In genomic region chr6:49556429-49556837, GRCh38 we compare ENCODE assay signal across 1 cellular context.
TF ChIP-seq lines count a peak whose summit lies in the region.

No MANE protein-coding gene starts in this region.

TF ChIP-seq in K562, 482 proteins besides CTCF, POLR2A, EP300 and RAD21 (continued from another document and continues in another):
- TF ChIP-seq PRDM10 (IDR thresholded peaks at IDR 0.05; ENCODE audit: partially characterized antibody): no peak
- no peak for TF ChIP-seq SRSF1 (IDR thresholded peaks at IDR 0.05; ENCODE audit: low read depth, low read length)
- TF ChIP-seq HBP1 (CRISPR knock-in tag; IDR thresholded peaks at IDR 0.05): no peak
- no peak for TF ChIP-seq KLF16 (IDR thresholded peaks at IDR 0.05)
- TF ChIP-seq NR0B1 (IDR thresholded peaks at IDR 0.05; ENCODE audit: partially characterized antibody): no peak
- TF ChIP-seq ZNF263 (CRISPR knock-in tag; IDR thresholded peaks at IDR 0.05; ENCODE audit: borderline replicate concordance): no peak
- TF ChIP-seq ZNF445 (CRISPR knock-in tag; IDR thresholded peaks at IDR 0.05; ENCODE audit: low read depth): no peak
- no peak for TF ChIP-seq PCBP2 (IDR thresholded peaks at IDR 0.05; ENCODE audit: low read depth, low read length, poor library complexity, severe bottlenecking)
- TF ChIP-seq ZNF384 (IDR thresholded peaks at IDR 0.05; ENCODE audit: low read depth, low read length): peak; percentile 72
- peak in 1 of 2 experiments; percentile 82; a peak in 2 of 4 replicates for TF ChIP-seq HDAC1 (IDR thresholded peaks at IDR 0.05)
- TF ChIP-seq ZNF316 (IDR thresholded peaks at IDR 0.05): 0 out of 2 replicates have a peak, but pooled peaks have one; percentile 17
- no peak for TF ChIP-seq CCAR2 (IDR thresholded peaks at IDR 0.05; ENCODE audit: low read depth, low read length)
- TF ChIP-seq ZNF395 (CRISPR knock-in tag; IDR thresholded peaks at IDR 0.05): no peak
- no peak for TF ChIP-seq TAF15 (IDR thresholded peaks at IDR 0.05; ENCODE audit: low read depth, low read length)
- TF ChIP-seq U2AF1 (optimal IDR thresholded peaks at IDR 0.05; ENCODE audit: low read depth, low read length): no peak
- no peak for TF ChIP-seq MEF2D (tag; conservative IDR thresholded peaks at IDR 0.05; ENCODE audit: low read depth)
- no peak for TF ChIP-seq E2F4 (CRISPR knock-in tag; IDR thresholded peaks at IDR 0.05; ENCODE audit: low read depth)
- TF ChIP-seq TCFL5 (CRISPR knock-in tag; conservative IDR thresholded peaks at IDR 0.05): no peak
- TF ChIP-seq HEY1 (CRISPR knock-in tag; IDR thresholded peaks at IDR 0.05; ENCODE audit: borderline replicate concordance): no peak
- 0 out of 2 replicates have a peak, but pooled peaks have one; percentile 44 for TF ChIP-seq HMBOX1 (IDR thresholded peaks at IDR 0.05)
- TF ChIP-seq THAP12 (CRISPR knock-in tag; IDR thresholded peaks at IDR 0.05): no peak
- TF ChIP-seq FUS (optimal IDR thresholded peaks at IDR 0.05; ENCODE audit: low read depth, low read length): no peak
- no peak for TF ChIP-seq ELK1 (CRISPR knock-in tag; IDR thresholded peaks at IDR 0.05)
- TF ChIP-seq CBFA2T3 (IDR thresholded peaks at IDR 0.05): 0 out of 2 replicates have a peak, but pooled peaks have one; percentile 21
- no peak for TF ChIP-seq MCM7 (IDR thresholded peaks at IDR 0.05)
- TF ChIP-seq TCF3 (CRISPR knock-in tag; IDR thresholded peaks at IDR 0.05): no peak
- TF ChIP-seq FOXA1 (IDR thresholded peaks at IDR 0.05; ENCODE audit: borderline replicate concordance): peak; percentile 79
- no peak; a peak in 1 of 4 replicates for TF ChIP-seq ARNT (IDR thresholded peaks at IDR 0.05)
- no peak for TF ChIP-seq CHD4 (IDR thresholded peaks at IDR 0.05; ENCODE audit: insufficient read depth, insufficient replicate concordance, low read depth, low read length, poor library complexity, severe bottlenecking)
- TF ChIP-seq TSHZ1 (CRISPR knock-in tag; IDR thresholded peaks at IDR 0.05): no peak
- peak; percentile 98 for TF ChIP-seq FOSL1 (tag; conservative IDR thresholded peaks at IDR 0.05)
- no peak for TF ChIP-seq EGR1 (conservative IDR thresholded peaks at IDR 0.05)
- no peak for TF ChIP-seq BCLAF1 (IDR thresholded peaks at IDR 0.05; ENCODE audit: borderline replicate concordance in 1 of 2, control insufficient read depth in 1 of 2, low read depth in 2 of 2, low read length in 1 of 2)
- no peak for TF ChIP-seq NELFE (IDR thresholded peaks at IDR 0.05; ENCODE audit: insufficient read depth, insufficient read length)
- no peak for TF ChIP-seq KAT7 (CRISPR knock-in tag; IDR thresholded peaks at IDR 0.05; ENCODE audit: borderline replicate concordance)
- TF ChIP-seq RNF2 (IDR thresholded peaks at IDR 0.05): no peak
